Comparison of ENCODE assay signal across 11 cellular contexts in genomic region chr12:16531623-16532022, GRCh38.
DNase-seq lines count a peak whose midpoint lies in the region; ATAC-seq and TF ChIP-seq lines count a peak whose summit lies in the region.
"Had no signal": no experiment of that assay in that cellular context is flagged by ENCODE, and none has a peak within 500 bp of the region (broad histone marks: within the 10 kb centered on the region; RNA-seq: fewer than 3 reads in every experiment).

No MANE protein-coding gene starts in this region.

- H3K9me3 ChIP-seq in osteoblast (ENCODE audit: low read depth, low read length), result no peaks in the 10 kb centered on the region

- no peaks in the 10 kb centered on the region for H3K4me1 ChIP-seq in osteoblast (ENCODE audit: insufficient read depth, low read length)

- no peak overlapping the region for H3K4me2 ChIP-seq in osteoblast (ENCODE audit: insufficient read depth, low read length)

- no peak overlapping the region for H3K4me3 ChIP-seq in osteoblast (ENCODE audit: insufficient read depth, low read length)

- no peak overlapping the region for H3K27ac ChIP-seq in osteoblast (ENCODE audit: low read depth, low read length)
- H3K27ac ChIP-seq: brain microvascular endothelial cell had no signal

- H3K27me3 ChIP-seq in osteoblast (ENCODE audit: insufficient read depth, low read length), result no peaks in the 10 kb centered on the region
- H3K27me3 ChIP-seq: brain microvascular endothelial cell had no signal

- ATAC-seq in GM19023 (IDR thresholded peaks at IDR 0.05; ENCODE audit: unreplicated experiment), result no peak
- ATAC-seq: natural killer cell treated with Interleukin-12 subunit alpha and Interleukin-12 subunit beta and Interleukin-15 and Interleukin-18, amount 100 ng/mL, for 72 hours; stimulated activated memory B cell treated with anti-CD40 and anti-IgM and Interleukin-4, amounts not matched to agents 10 μg/mL and 1 μg/mL and 100 μg/mL, for 72 hours had no signal

- DNase-seq in Daoy (ENCODE audit: low read depth) (peak; percentile 9), NCI-H1092 treated with DMSO at 0.1 percent for 48 hours (lab: John Stamatoyannopoulos, UW) (peak; percentile 97), NCI-H510A (lab: John Stamatoyannopoulos, UW) (peak; percentile 74), islet precursor cell (peak; percentile 55), erythroblast (lab: John Stamatoyannopoulos, UW) (no peak), osteoblast (ENCODE audit: insufficient read length, low spot score, missing footprints) (no peak), ecto neural progenitor cell (ENCODE audit: low spot score) (no peak)
- DNase-seq: brain microvascular endothelial cell had no signal

- TF ChIP-seq CTCF in osteoblast (IDR thresholded peaks at IDR 0.05; ENCODE audit: extremely low read depth, low read depth, low read length), result no peak

- TF ChIP-seq POLR2A in erythroblast (IDR thresholded peaks at IDR 0.05; ENCODE audit: low read length), result no peak

- H2AFZ ChIP-seq in osteoblast (ENCODE audit: low read length), result no peak overlapping the region

- H3K79me2 ChIP-seq in osteoblast (ENCODE audit: insufficient read depth, low read length), result no peaks in the 10 kb centered on the region

- no peaks in the 10 kb centered on the region for H4K20me1 ChIP-seq in osteoblast (ENCODE audit: insufficient read depth, low read length)

- no peaks in the 10 kb centered on the region for H3K36me3 ChIP-seq in osteoblast (ENCODE audit: insufficient read depth, low read length)
- H3K36me3 ChIP-seq: brain microvascular endothelial cell had no signal

Comparison
In these comparisons a context has a peak if more than half of its experiments do, and no peak if none do; other contexts are left out.
1. DNase-seq: peak in Daoy (single experiment), NCI-H1092 treated with DMSO at 0.1 percent for 48 hours (single experiment), NCI-H510A (single experiment) and islet precursor cell (single experiment); none in erythroblast (0 of 2), osteoblast (single experiment) and ecto neural progenitor cell (single experiment).